ENCODE assay signal across 2 cellular contexts in the genomic region with DNA sequence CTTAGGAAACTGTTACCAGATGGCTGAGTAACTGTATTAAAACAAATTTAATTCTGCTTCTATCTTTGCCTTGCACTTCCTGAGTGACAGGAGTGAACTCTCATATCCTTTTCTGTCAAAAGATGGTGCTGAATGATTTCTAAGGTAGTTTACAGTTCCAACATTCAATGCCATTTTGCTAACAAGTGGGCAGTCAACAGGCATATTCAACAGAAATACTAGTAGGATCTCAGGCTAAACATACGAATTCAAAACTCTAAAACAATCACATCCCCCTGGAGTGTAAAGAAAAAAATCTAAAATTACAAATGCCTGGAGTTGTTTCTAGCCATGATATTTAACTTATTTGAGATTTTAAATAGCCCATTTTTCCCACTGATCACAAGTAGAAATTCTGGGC.
TF ChIP-seq lines count a peak whose summit lies in the region.

No MANE protein-coding gene starts in this region.

TF ChIP-seq in A549, 52 proteins besides CTCF, POLR2A, EP300 and RAD21:
- TF ChIP-seq MYC (IDR thresholded peaks at IDR 0.05; ENCODE audit: borderline replicate concordance, low read length) (no peak), JUN (IDR thresholded peaks at IDR 0.05) (no peak), ESRRA (IDR thresholded peaks at IDR 0.05; ENCODE audit: borderline replicate concordance, low read length) (no peak), NR3C1 (IDR thresholded peaks at IDR 0.05) (no peak), NPAS2 (CRISPR knock-in tag; IDR thresholded peaks at IDR 0.05; ENCODE audit: borderline replicate concordance) (no peak), BCL3 (IDR thresholded peaks at IDR 0.05) (no peak), MAZ (IDR thresholded peaks at IDR 0.05; ENCODE audit: borderline replicate concordance, low read depth, low read length) (no peak), SREBF2 (IDR thresholded peaks at IDR 0.05) (no peak), JUNB (IDR thresholded peaks at IDR 0.05) (no peak), SMC3 (IDR thresholded peaks at IDR 0.05) (no peak), BHLHE40 (IDR thresholded peaks at IDR 0.05; ENCODE audit: low read depth, low read length) (no peak), FOSL2 (IDR thresholded peaks at IDR 0.05) (no peak), FOSL2 (CRISPR knock-in tag; IDR thresholded peaks at IDR 0.05) (no peak), EHMT2 (IDR thresholded peaks at IDR 0.05; ENCODE audit: low read depth) (no peak), KDM1A (IDR thresholded peaks at IDR 0.05; ENCODE audit: low read depth) (no peak), ZSCAN20 (CRISPR knock-in tag; IDR thresholded peaks at IDR 0.05) (no peak), HEYL (CRISPR knock-in tag; IDR thresholded peaks at IDR 0.05) (no peak)
- TF ChIP-seq, protein P1, sequence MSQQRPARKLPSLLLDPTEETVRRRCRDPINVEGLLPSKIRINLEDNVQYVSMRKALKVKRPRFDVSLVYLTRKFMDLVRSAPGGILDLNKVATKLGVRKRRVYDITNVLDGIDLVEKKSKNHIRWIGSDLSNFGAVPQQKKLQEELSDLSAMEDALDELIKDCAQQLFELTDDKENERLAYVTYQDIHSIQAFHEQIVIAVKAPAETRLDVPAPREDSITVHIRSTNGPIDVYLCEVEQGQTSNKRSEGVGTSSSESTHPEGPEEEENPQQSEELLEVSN (IDR thresholded peaks at IDR 0.05; ENCODE audit: borderline replicate concordance, low read depth), result no peak

TF ChIP-seq in SK-N-SH, 30 proteins besides CTCF, POLR2A, EP300 and RAD21:
- no peak for TF ChIP-seq TAF1 (IDR thresholded peaks at IDR 0.05; ENCODE audit: borderline replicate concordance, low read depth, low read length)
- no peak for TF ChIP-seq SIN3A (IDR thresholded peaks at IDR 0.05; ENCODE audit: borderline replicate concordance, low read depth, low read length)
- TF ChIP-seq, protein P2, sequence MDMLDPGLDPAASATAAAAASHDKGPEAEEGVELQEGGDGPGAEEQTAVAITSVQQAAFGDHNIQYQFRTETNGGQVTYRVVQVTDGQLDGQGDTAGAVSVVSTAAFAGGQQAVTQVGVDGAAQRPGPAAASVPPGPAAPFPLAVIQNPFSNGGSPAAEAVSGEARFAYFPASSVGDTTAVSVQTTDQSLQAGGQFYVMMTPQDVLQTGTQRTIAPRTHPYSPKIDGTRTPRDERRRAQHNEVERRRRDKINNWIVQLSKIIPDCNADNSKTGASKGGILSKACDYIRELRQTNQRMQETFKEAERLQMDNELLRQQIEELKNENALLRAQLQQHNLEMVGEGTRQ (IDR thresholded peaks at IDR 0.05; ENCODE audit: borderline replicate concordance, low read depth, low read length), result no peak
- TF ChIP-seq, protein P3, sequence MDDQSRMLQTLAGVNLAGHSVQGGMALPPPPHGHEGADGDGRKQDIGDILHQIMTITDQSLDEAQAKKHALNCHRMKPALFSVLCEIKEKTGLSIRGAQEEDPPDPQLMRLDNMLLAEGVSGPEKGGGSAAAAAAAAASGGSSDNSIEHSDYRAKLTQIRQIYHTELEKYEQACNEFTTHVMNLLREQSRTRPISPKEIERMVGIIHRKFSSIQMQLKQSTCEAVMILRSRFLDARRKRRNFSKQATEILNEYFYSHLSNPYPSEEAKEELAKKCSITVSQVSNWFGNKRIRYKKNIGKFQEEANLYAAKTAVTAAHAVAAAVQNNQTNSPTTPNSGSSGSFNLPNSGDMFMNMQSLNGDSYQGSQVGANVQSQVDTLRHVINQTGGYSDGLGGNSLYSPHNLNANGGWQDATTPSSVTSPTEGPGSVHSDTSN (IDR thresholded peaks at IDR 0.05), result no peak
- no peak for TF ChIP-seq NFIC (IDR thresholded peaks at IDR 0.05; ENCODE audit: borderline replicate concordance)
- no peak for TF ChIP-seq FOXJ3 (CRISPR knock-in tag; IDR thresholded peaks at IDR 0.05)
- no peak for TF ChIP-seq GATA2 (CRISPR knock-in tag; IDR thresholded peaks at IDR 0.05)
- no peak for TF ChIP-seq JUND (IDR thresholded peaks at IDR 0.05)
- TF ChIP-seq ELF1 (IDR thresholded peaks at IDR 0.05), result no peak
- no peak for TF ChIP-seq MXI1 (IDR thresholded peaks at IDR 0.05; ENCODE audit: low read depth, low read length)
- TF ChIP-seq TEAD4 (IDR thresholded peaks at IDR 0.05; ENCODE audit: borderline replicate concordance, insufficient read depth), result no peak
- TF ChIP-seq CHD2 (IDR thresholded peaks at IDR 0.05; ENCODE audit: low read length, partially characterized antibody), result no peak
- TF ChIP-seq, protein P4, sequence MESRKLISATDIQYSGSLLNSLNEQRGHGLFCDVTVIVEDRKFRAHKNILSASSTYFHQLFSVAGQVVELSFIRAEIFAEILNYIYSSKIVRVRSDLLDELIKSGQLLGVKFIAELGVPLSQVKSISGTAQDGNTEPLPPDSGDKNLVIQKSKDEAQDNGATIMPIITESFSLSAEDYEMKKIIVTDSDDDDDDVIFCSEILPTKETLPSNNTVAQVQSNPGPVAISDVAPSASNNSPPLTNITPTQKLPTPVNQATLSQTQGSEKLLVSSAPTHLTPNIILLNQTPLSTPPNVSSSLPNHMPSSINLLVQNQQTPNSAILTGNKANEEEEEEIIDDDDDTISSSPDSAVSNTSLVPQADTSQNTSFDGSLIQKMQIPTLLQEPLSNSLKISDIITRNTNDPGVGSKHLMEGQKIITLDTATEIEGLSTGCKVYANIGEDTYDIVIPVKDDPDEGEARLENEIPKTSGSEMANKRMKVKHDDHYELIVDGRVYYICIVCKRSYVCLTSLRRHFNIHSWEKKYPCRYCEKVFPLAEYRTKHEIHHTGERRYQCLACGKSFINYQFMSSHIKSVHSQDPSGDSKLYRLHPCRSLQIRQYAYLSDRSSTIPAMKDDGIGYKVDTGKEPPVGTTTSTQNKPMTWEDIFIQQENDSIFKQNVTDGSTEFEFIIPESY (IDR thresholded peaks at IDR 0.05; ENCODE audit: borderline replicate concordance, low read depth), result no peak
- TF ChIP-seq, protein P5, sequence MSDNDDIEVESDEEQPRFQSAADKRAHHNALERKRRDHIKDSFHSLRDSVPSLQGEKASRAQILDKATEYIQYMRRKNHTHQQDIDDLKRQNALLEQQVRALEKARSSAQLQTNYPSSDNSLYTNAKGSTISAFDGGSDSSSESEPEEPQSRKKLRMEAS (IDR thresholded peaks at IDR 0.05; ENCODE audit: low read depth), result no peak
- no peak for TF ChIP-seq RXRA (IDR thresholded peaks at IDR 0.05; ENCODE audit: borderline replicate concordance, low read depth)
- no peak for TF ChIP-seq REST (IDR thresholded peaks at IDR 0.05; ENCODE audit: low read depth, low read length)
- no peak for TF ChIP-seq SMC3 (IDR thresholded peaks at IDR 0.05; ENCODE audit: low read depth, low read length)
